25 cellular contexts compared by ENCODE assay signal in genomic region chr14:96089401-96089800, GRCh38. TPM values are rescaled to one million over a fixed set of nuclear protein-coding genes. Genes with fewer than 3 reads are reported as not detected.
"Had no signal": no experiment of that assay in that cellular context is flagged by ENCODE, and none has a peak within 500 bp of the region (broad histone marks: within the 10 kb centered on the region; RNA-seq: fewer than 3 reads in every experiment).

No MANE protein-coding gene starts in this region.

- DNase-seq: activated CD4-positive, alpha-beta memory T cell treated with anti-CD3 and anti-CD28 coated beads for 36 hours; activated CD4-positive, alpha-beta T cell treated with anti-CD3 and anti-CD28 coated beads for 48 hours; activated gamma-delta T cell; activated naive CD4-positive, alpha-beta T cell treated with anti-CD3 and anti-CD28 coated beads, Interleukin-2, amount 50 U/mL, for 16 hours; activated T-cell treated with anti-CD3 and anti-CD28 coated beads, Interleukin-2, amount 50 U/mL, for 72 hours; colonic mucosa; dorsolateral prefrontal cortex; effector memory CD8-positive, alpha-beta T cell; hippocampal formation; kidney glomerular epithelial cell; left ventricle myocardium inferior; mammary epithelial cell; stimulated activated CD4-positive, alpha-beta T cell treated with anti-CD3 and anti-CD28 coated beads, Interleukin-4, amount 100 ng/mL, for 1 hour; stimulated activated naive CD4-positive, alpha-beta T cell treated with Interleukin-2 at 50 U/mL for 16 hours; substantia nigra; T1000; thyroid gland had no signal

- ATAC-seq: activated T-cell treated with anti-CD3 and anti-CD28 coated beads, Interleukin-2, amount 50 U/mL, for 72 hours; effector memory CD8-positive, alpha-beta T cell; esophagus mucosa had no signal

- H3K36me3 ChIP-seq: colonic mucosa, neutrophil, thyroid gland had no signal

- H3K27me3 ChIP-seq: colonic mucosa, dorsolateral prefrontal cortex, neutrophil, thyroid gland had no signal

- H3K27ac Mint-ChIP-seq: activated CD4-positive, alpha-beta memory T cell treated with anti-CD3 and anti-CD28 coated beads for 36 hours; activated T-cell treated with anti-CD3 and anti-CD28 coated beads, Interleukin-2, amount 50 U/mL, for 72 hours; effector memory CD8-positive, alpha-beta T cell; natural killer cell treated with Interleukin-12 subunit alpha and Interleukin-12 subunit beta and Interleukin-15 and Interleukin-18, amount 100 ng/mL, for 72 hours; T-helper 1 cell treated with Interleukin-12 subunit alpha and Interleukin-12 subunit beta and Interleukin-4 antibody, amounts not matched to agents 30 μg/mL and 1 μg/mL, for 36 hours had no signal

- H3K4me3 ChIP-seq: colonic mucosa, dorsolateral prefrontal cortex, left ventricle myocardium inferior, thyroid gland had no signal

- H3K9me3 Mint-ChIP-seq: activated CD4-positive, alpha-beta memory T cell treated with anti-CD3 and anti-CD28 coated beads for 36 hours; activated T-cell treated with anti-CD3 and anti-CD28 coated beads, Interleukin-2, amount 50 U/mL, for 72 hours; central memory CD8-positive, alpha-beta T cell; effector memory CD8-positive, alpha-beta T cell; natural killer cell treated with Interleukin-12 subunit alpha and Interleukin-12 subunit beta and Interleukin-15 and Interleukin-18, amount 100 ng/mL, for 72 hours; T-helper 1 cell treated with Interleukin-12 subunit alpha and Interleukin-12 subunit beta and Interleukin-4 antibody, amounts not matched to agents 30 μg/mL and 1 μg/mL, for 36 hours had no signal

- H3K4me1 Mint-ChIP-seq: central memory CD8-positive, alpha-beta T cell had no signal

- H2AFZ ChIP-seq: parathyroid adenoma had no signal

- H3K27me3 Mint-ChIP-seq: activated CD4-positive, alpha-beta memory T cell treated with anti-CD3 and anti-CD28 coated beads for 36 hours had no signal

- H3K9ac ChIP-seq: parathyroid adenoma had no signal

- H3K9me3 ChIP-seq: colonic mucosa, left ventricle myocardium inferior, neutrophil, thyroid gland had no signal

- H3K79me2 ChIP-seq: parathyroid adenoma had no signal

- H3K4me1 ChIP-seq: colonic mucosa, parathyroid adenoma had no signal

- H3K4me3 Mint-ChIP-seq: activated CD4-positive, alpha-beta memory T cell treated with anti-CD3 and anti-CD28 coated beads for 36 hours; activated T-cell treated with anti-CD3 and anti-CD28 coated beads, Interleukin-2, amount 50 U/mL, for 72 hours; central memory CD8-positive, alpha-beta T cell; effector memory CD8-positive, alpha-beta T cell; natural killer cell treated with Interleukin-12 subunit alpha and Interleukin-12 subunit beta and Interleukin-15 and Interleukin-18, amount 100 ng/mL, for 72 hours; T-helper 1 cell treated with Interleukin-12 subunit alpha and Interleukin-12 subunit beta and Interleukin-4 antibody, amounts not matched to agents 30 μg/mL and 1 μg/mL, for 36 hours had no signal

- H3K27ac ChIP-seq: colonic mucosa, left ventricle myocardium inferior, neutrophil, parathyroid adenoma, thyroid gland had no signal

- H3K36me3 Mint-ChIP-seq: activated CD4-positive, alpha-beta memory T cell treated with anti-CD3 and anti-CD28 coated beads for 36 hours; natural killer cell treated with Interleukin-12 subunit alpha and Interleukin-12 subunit beta and Interleukin-15 and Interleukin-18, amount 100 ng/mL, for 72 hours had no signal

- FAIRE-seq: endothelial cell of umbilical vein, frontal cortex had no signal

RNA-seq across cellular contexts. Expression of gene C14orf132, which starts 50.2 kb away (rescaled TPM):
- total RNA-seq: natural killer cell treated with Interleukin-12 subunit alpha and Interleukin-12 subunit beta and Interleukin-15 and Interleukin-18, amount 100 ng/mL, for 72 hours had no signal
